ENCODE assay signal across 29 cellular contexts in genomic region chr5:125049721-125050357, GRCh38.
DNase-seq lines count a peak whose midpoint lies in the region; ATAC-seq and TF ChIP-seq lines count a peak whose summit lies in the region.
"Had no signal": no experiment of that assay in that cellular context is flagged by ENCODE, and none has a peak within 500 bp of the region (broad histone marks: within the 10 kb centered on the region; RNA-seq: fewer than 3 reads in every experiment).

No MANE protein-coding gene starts in this region.

- peak overlapping the region; percentile 39 for H3K27ac Mint-ChIP-seq in chondrocyte (ENCODE audit: unreplicated experiment)
- H3K27ac Mint-ChIP-seq: activated CD4-positive, alpha-beta T cell treated with anti-CD3 and anti-CD28 coated beads, Interleukin-2, amount 10 ng/mL, durations not matched to agents 24 days and 14 days; activated naive CD4-positive, alpha-beta T cell treated with anti-CD3 and anti-CD28 coated beads for 36 hours; CD8-positive, alpha-beta T cell; dendritic cell treated with granulocyte-macrophage colony-stimulating factor and Interleukin-4, amounts not matched to agents 40 ng/mL and 50 ng/mL, for 4 days; naive B cell had no signal

- H3K56ac ChIP-seq in mesendoderm (ENCODE audit: low read length), result no peak overlapping the region

- no peaks in the 10 kb centered on the region for H3K27me3 Mint-ChIP-seq in chondrocyte (ENCODE audit: low read depth)
- H3K27me3 Mint-ChIP-seq: activated CD4-positive, alpha-beta T cell treated with anti-CD3 and anti-CD28 coated beads, Interleukin-2, amount 10 ng/mL, durations not matched to agents 24 days and 14 days; dendritic cell treated with granulocyte-macrophage colony-stimulating factor and Interleukin-4, amounts not matched to agents 40 ng/mL and 50 ng/mL, for 4 days had no signal

- H3K36me3 Mint-ChIP-seq in chondrocyte (ENCODE audit: low read depth), result no peaks in the 10 kb centered on the region
- H3K36me3 Mint-ChIP-seq: CD8-positive, alpha-beta T cell; naive B cell had no signal

- H3K4me1 ChIP-seq in mesendoderm (ENCODE audit: control insufficient read depth, low read depth, low read length), result no peaks in the 10 kb centered on the region
- H3K4me1 ChIP-seq: heart left ventricle, testis had no signal

- no peak overlapping the region for H4K5ac ChIP-seq in mesendoderm (ENCODE audit: low read length)

- H3K27me3 ChIP-seq in mesendoderm (ENCODE audit: insufficient read depth, low read length, poor library complexity), result no peaks in the 10 kb centered on the region
- H3K27me3 ChIP-seq: heart left ventricle, ovary, testis had no signal

- peaks cover 40% of the 10 kb centered on the region for H3K4me1 Mint-ChIP-seq in chondrocyte (ENCODE audit: low read depth)
- H3K4me1 Mint-ChIP-seq: activated CD4-positive, alpha-beta T cell treated with anti-CD3 and anti-CD28 coated beads, Interleukin-2, amount 10 ng/mL, durations not matched to agents 24 days and 14 days had no signal

- no peak overlapping the region for H3K4me2 ChIP-seq in mesendoderm (ENCODE audit: low read length)

- no peaks in the 10 kb centered on the region for H3K9me3 Mint-ChIP-seq in chondrocyte (ENCODE audit: low read depth)
- H3K9me3 Mint-ChIP-seq: activated CD4-positive, alpha-beta T cell treated with anti-CD3 and anti-CD28 coated beads, Interleukin-2, amount 10 ng/mL, durations not matched to agents 24 days and 14 days; activated naive CD4-positive, alpha-beta T cell treated with anti-CD3 and anti-CD28 coated beads for 36 hours; CD8-positive, alpha-beta T cell; dendritic cell treated with granulocyte-macrophage colony-stimulating factor and Interleukin-4, amounts not matched to agents 40 ng/mL and 50 ng/mL, for 4 days; naive B cell had no signal

- H3K27ac ChIP-seq in mesendoderm (ENCODE audit: low read depth, low read length), result no peak overlapping the region
- H3K27ac ChIP-seq: heart left ventricle, ovary, SK-N-MC, testis, VCaP had no signal

- H2AK5ac ChIP-seq in mesendoderm (ENCODE audit: low read length), result no peak overlapping the region

- H2BK15ac ChIP-seq in mesendoderm (replicated peaks; ENCODE audit: low read depth), result peak overlapping the region; percentile 36

- no peak overlapping the region for H3K4ac ChIP-seq in mesendoderm (ENCODE audit: low read depth, low read length)

- no peak for TF ChIP-seq CTCF in chondrocyte (IDR thresholded peaks at IDR 0.05)

- no peak overlapping the region for H3K4me3 ChIP-seq in mesendoderm (ENCODE audit: low read length)
- H3K4me3 ChIP-seq: heart left ventricle, ovary, SK-N-MC, testis had no signal

- WGBS in mesendoderm (ENCODE audit: extremely low coverage, insufficient coverage, low lambda C conversion rate), result no CpG with 5 or more reads among the region's 5 CpGs

- H4K8ac ChIP-seq in mesendoderm (ENCODE audit: low read depth, low read length), result no peak overlapping the region

- H3K4me3 Mint-ChIP-seq in chondrocyte (ENCODE audit: unreplicated experiment), result no peak overlapping the region
- H3K4me3 Mint-ChIP-seq: activated CD4-positive, alpha-beta T cell treated with anti-CD3 and anti-CD28 coated beads, Interleukin-2, amount 10 ng/mL, durations not matched to agents 24 days and 14 days; activated naive CD4-positive, alpha-beta T cell treated with anti-CD3 and anti-CD28 coated beads for 36 hours; CD8-positive, alpha-beta T cell; dendritic cell treated with granulocyte-macrophage colony-stimulating factor and Interleukin-4, amounts not matched to agents 40 ng/mL and 50 ng/mL, for 4 days; naive B cell had no signal

- H2BK5ac ChIP-seq in mesendoderm (ENCODE audit: low read length), result no peak overlapping the region

- H3K18ac ChIP-seq in mesendoderm (ENCODE audit: low read length), result no peak overlapping the region

- H3K9ac ChIP-seq in mesendoderm (ENCODE audit: low read length), result no peak overlapping the region

- no peaks in the 10 kb centered on the region for H3K36me3 ChIP-seq in mesendoderm (ENCODE audit: control insufficient read depth, insufficient read depth, low read length)
- H3K36me3 ChIP-seq: heart left ventricle, ovary had no signal

- H2BK120ac ChIP-seq in mesendoderm (ENCODE audit: low read depth, low read length), result no peak overlapping the region

- ATAC-seq in HG03378 (IDR thresholded peaks at IDR 0.05; ENCODE audit: unreplicated experiment) (no peak), GM21447 (IDR thresholded peaks at IDR 0.05; ENCODE audit: unreplicated experiment) (no peak)
- ATAC-seq: CD8-positive, alpha-beta T cell; heart left ventricle; right cardiac atrium had no signal

- H3K79me1 ChIP-seq in mesendoderm (ENCODE audit: low read length), result no peaks in the 10 kb centered on the region

- H3K79me2 ChIP-seq in mesendoderm (ENCODE audit: control insufficient read depth, insufficient read depth, low read length), result no peaks in the 10 kb centered on the region

- DNase-seq in NCI-H748 (lab: John Stamatoyannopoulos, UW; ENCODE audit: unreplicated experiment) (peak; percentile 14), NCI-H748 treated with DMSO at 0.1 percent for 48 hours (lab: John Stamatoyannopoulos, UW) (no peak), chondrocyte (ENCODE audit: low spot score) (no peak), mesendoderm (no peak), SHP77 (lab: John Stamatoyannopoulos, UW) (no peak), activated gamma-delta T cell (lab: John Stamatoyannopoulos, UW) (no peak)
- DNase-seq: 8988T; activated CD4-positive, alpha-beta T cell treated with anti-CD3 and anti-CD28 coated beads, Interleukin-2, amount 10 ng/mL, durations not matched to agents 24 days and 14 days; activated naive CD4-positive, alpha-beta T cell treated with anti-CD3 and anti-CD28 coated beads for 36 hours; activated T-cell treated with anti-CD3 and anti-CD28 coated beads, Interleukin-2, amount 50 U/mL, for 48 hours; AML-193; CD8-positive, alpha-beta T cell; DMS153; GDM1; heart left ventricle; left cardiac atrium; mesenchymal stem cell; naive B cell; NCI-H524 treated with DMSO at 0.1 percent for 48 hours; ovary; right cardiac atrium; RPMI8226; stimulated activated naive CD4-positive, alpha-beta T cell treated with Interleukin-2 at 50 U/mL for 16 hours; testis had no signal

- no peak overlapping the region for H3K23ac ChIP-seq in mesendoderm (ENCODE audit: low read length)
